In the genomic region with DNA sequence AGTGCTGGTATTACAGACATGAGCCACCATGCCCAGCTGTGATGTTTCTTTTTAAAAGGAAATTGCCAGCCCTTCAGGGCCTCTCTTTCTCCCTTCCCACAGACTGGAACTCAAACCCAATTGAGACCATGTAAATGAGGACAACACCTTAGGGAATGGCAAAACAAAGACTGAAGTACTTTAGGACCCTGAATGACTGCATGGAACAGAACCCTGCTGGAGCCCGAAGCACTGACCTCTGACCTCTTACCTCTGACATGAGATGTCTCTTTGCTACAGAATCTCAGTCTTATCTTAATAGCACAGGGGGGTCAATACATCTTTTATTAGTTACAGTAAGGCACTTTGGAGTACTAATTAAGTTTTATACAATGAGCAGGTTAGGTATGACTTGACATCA, we compare ENCODE assay signal across 22 cellular contexts.
"Had no signal": no experiment of that assay in that cellular context is flagged by ENCODE, and none has a peak within 500 bp of the region (broad histone marks: within the 10 kb centered on the region; RNA-seq: fewer than 3 reads in every experiment).

No MANE protein-coding gene starts in this region.

- ATAC-seq: Right ventricle myocardium inferior, SK-N-SH treated with all-trans-retinoic acid at 6 μM for 48 hours had no signal

- H3K4me3 ChIP-seq: MG63, PC-9, Peyer's patch, SJCRH30 had no signal

- H2AFZ ChIP-seq: PC-9 had no signal

- H3K36me3 ChIP-seq: MG63, Peyer's patch, SJCRH30 had no signal

- H3K27ac ChIP-seq: HL-60, PC-9, Peyer's patch, SJCRH30 had no signal

- DNase-seq: MG63; NCI-H1092 treated with DMSO at 0.1 percent for 48 hours; NCI-H1436; NCI-H187; NCI-H2029; NCI-H2081 treated with DMSO at 0.1 percent for 48 hours; NCI-H2171; NCI-H226; NCI-H446; NCI-H510A; NCI-H524 treated with DMSO at 0.1 percent for 48 hours; NCI-H774; NK-92 treated with Interleukin-12 subunit alpha and Interleukin-12 subunit beta, amount 100 ng/mL, for 24 hours; OCI-M1; PC-9; Peyer's patch; SHP77 treated with DMSO at 0.1 percent for 48 hours; SJCRH30; T-helper 1 cell had no signal

- H3K9me3 ChIP-seq: MG63, Peyer's patch, SJCRH30 had no signal

- H3K4me2 ChIP-seq: PC-9 had no signal

- H3K4me1 ChIP-seq: Peyer's patch had no signal

- H3K27me3 ChIP-seq: MG63, Peyer's patch, SJCRH30 had no signal
